ENCODE assay signal across 8 cellular contexts in the genomic region with DNA sequence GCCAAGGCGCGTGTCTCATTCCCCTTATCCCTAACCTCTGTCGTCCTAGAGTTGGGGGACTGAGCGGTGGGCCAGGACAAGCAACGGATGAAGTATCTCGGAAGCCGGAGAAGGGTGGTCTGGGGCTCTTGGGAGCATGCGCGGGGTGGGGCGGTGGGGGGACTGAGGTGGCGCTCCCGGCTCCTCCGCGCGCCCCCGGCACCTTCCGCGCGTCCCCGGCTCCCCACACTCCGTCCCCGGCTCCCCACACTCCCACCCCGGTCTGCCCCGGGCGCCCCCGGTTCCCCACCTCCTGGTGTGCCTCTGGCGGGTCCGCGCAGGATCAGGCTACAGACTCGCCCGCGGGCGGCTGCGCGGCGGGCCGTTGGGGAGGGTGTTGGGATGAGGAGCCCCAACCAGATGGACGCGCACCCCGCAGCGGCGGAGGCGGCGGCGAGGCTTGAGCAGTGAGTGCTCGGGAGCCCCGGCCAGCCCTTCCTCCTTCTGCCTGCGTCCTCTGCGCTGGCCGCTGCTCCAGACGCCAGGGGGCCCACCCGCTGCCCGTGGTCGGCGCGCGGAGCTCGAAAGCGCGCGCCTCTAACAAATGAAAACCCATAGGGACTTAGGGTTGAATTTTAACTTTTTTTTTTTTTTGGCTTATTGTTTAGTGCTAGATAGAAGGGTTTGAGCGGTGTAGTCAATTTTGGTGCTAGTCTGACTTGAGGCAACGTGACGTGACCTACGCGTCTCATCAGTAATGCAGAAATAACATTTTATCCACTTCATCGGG. TPM values are rescaled to one million over a fixed set of nuclear protein-coding genes. Genes with fewer than 3 reads are reported as not detected.
A peak's percentile ranks its signal among the peaks of the same experiment; 100 is the strongest.
DNase-seq lines count a peak whose midpoint lies in the region; ATAC-seq and TF ChIP-seq lines count a peak whose summit lies in the region.

No MANE protein-coding gene starts in this region.

- H3K4me1 Mint-ChIP-seq in mesothelial cell of epicardium = peaks cover 3% of the 10 kb centered on the region
- peaks cover 5% of the 10 kb centered on the region for H3K4me1 Mint-ChIP-seq in activated CD8-positive, alpha-beta memory T cell treated with anti-CD3 and anti-CD28 coated beads, Interleukin-2, amount 10 ng/mL, durations not matched to agents 7 days and 5 days

- peaks cover 7% of the 10 kb centered on the region for H3K9me3 Mint-ChIP-seq in mesothelial cell of epicardium
- no peaks in the 10 kb centered on the region for H3K9me3 Mint-ChIP-seq in activated CD8-positive, alpha-beta memory T cell treated with anti-CD3 and anti-CD28 coated beads, Interleukin-2, amount 10 ng/mL, durations not matched to agents 7 days and 5 days (ENCODE audit: low read depth)

- H3K4me3 ChIP-seq in ectodermal cell (ENCODE audit: insufficient read depth, low read depth, low read length) = peak overlapping the region; percentile 58

- no peaks in the 10 kb centered on the region for H3K9me3 ChIP-seq in ectodermal cell (ENCODE audit: control insufficient read depth, low read length)

- no peaks in the 10 kb centered on the region for H3K36me3 ChIP-seq in ectodermal cell (ENCODE audit: control insufficient read depth, insufficient read depth, low read length)

- H3K27me3 ChIP-seq in ectodermal cell (ENCODE audit: control insufficient read depth, insufficient read depth, low read length, poor library complexity, severe bottlenecking) = peaks cover 18% of the 10 kb centered on the region

- peak; percentile 38 for TF ChIP-seq CTCF in mesothelial cell of epicardium (IDR thresholded peaks at IDR 0.05; ENCODE audit: unreplicated experiment)

- H3K4me3 Mint-ChIP-seq in mesothelial cell of epicardium = peak overlapping the region; percentile 76
- no peak overlapping the region for H3K4me3 Mint-ChIP-seq in activated CD8-positive, alpha-beta memory T cell treated with anti-CD3 and anti-CD28 coated beads, Interleukin-2, amount 10 ng/mL, durations not matched to agents 7 days and 5 days

- CTCF ChIA-PET in activated CD8-positive, alpha-beta memory T cell treated with anti-CD3 and anti-CD28 coated beads, Interleukin-2, amount 10 ng/mL, durations not matched to agents 7 days and 5 days (lab: Charles Lee) = no interaction called here

- peaks cover 47% of the 10 kb centered on the region for H3K27me3 Mint-ChIP-seq in mesothelial cell of epicardium (ENCODE audit: low read depth)
- peaks cover 65% of the 10 kb centered on the region for H3K27me3 Mint-ChIP-seq in activated CD8-positive, alpha-beta memory T cell treated with anti-CD3 and anti-CD28 coated beads, Interleukin-2, amount 10 ng/mL, durations not matched to agents 7 days and 5 days

- H3K36me3 Mint-ChIP-seq in mesothelial cell of epicardium = no peaks in the 10 kb centered on the region
- H3K36me3 Mint-ChIP-seq in activated CD8-positive, alpha-beta memory T cell treated with anti-CD3 and anti-CD28 coated beads, Interleukin-2, amount 10 ng/mL, durations not matched to agents 7 days and 5 days = peaks cover 3% of the 10 kb centered on the region

- no peak for ATAC-seq in activated CD8-positive, alpha-beta memory T cell treated with anti-CD3 and anti-CD28 coated beads, Interleukin-2, amount 10 ng/mL, durations not matched to agents 7 days and 5 days
- ATAC-seq in GM21360 (IDR thresholded peaks at IDR 0.05; ENCODE audit: unreplicated experiment) = no peak

- no peaks in the 10 kb centered on the region for H3K4me1 ChIP-seq in ectodermal cell (ENCODE audit: control insufficient read depth, insufficient read depth, low read length)

- no peak overlapping the region for H3K27ac ChIP-seq in ectodermal cell (ENCODE audit: insufficient read depth, low read depth, low read length, poor library complexity, severe bottlenecking)

- peak; percentile 51 for DNase-seq in DMS53 (lab: John Stamatoyannopoulos, UW)
- DNase-seq in DMS53 treated with DMSO at 0.1 percent for 48 hours (lab: John Stamatoyannopoulos, UW; ENCODE audit: unreplicated experiment) = no peak
- peak; percentile 27 for DNase-seq in NCI-H526 treated with DMSO at 0.1 percent for 48 hours (lab: John Stamatoyannopoulos, UW)
- peak; percentile 54 to 75 for DNase-seq in mesothelial cell of epicardium (ENCODE audit: low spot score in 2 of 2, unreplicated experiment in 2 of 2)
- DNase-seq in activated CD8-positive, alpha-beta memory T cell treated with anti-CD3 and anti-CD28 coated beads, Interleukin-2, amount 10 ng/mL, durations not matched to agents 7 days and 5 days = no peak
- DNase-seq in HPDE6-E6E7 (ENCODE audit: extremely low spot score) = no peak

- WGBS in ectodermal cell, 2 experiments = 2% methylated on average over 66 to 67 of the region's 67 CpGs

- H3K27ac Mint-ChIP-seq in mesothelial cell of epicardium = no peak overlapping the region
- no peak overlapping the region for H3K27ac Mint-ChIP-seq in activated CD8-positive, alpha-beta memory T cell treated with anti-CD3 and anti-CD28 coated beads, Interleukin-2, amount 10 ng/mL, durations not matched to agents 7 days and 5 days

RNA-seq across cellular contexts. Expression of gene CRYM, which starts 5.6 kb away (rescaled TPM):
- 1.3 TPM for polyA plus RNA-seq in ectodermal cell (2013, experiment 1 of 4)
- 1.2 TPM for polyA plus RNA-seq in ectodermal cell (2013, experiment 2 of 4)
- polyA plus RNA-seq in ectodermal cell (2013, experiment 3 of 4) = 1.9 TPM
- 1.2 TPM for polyA plus RNA-seq in ectodermal cell (2013, experiment 4 of 4)
- total RNA-seq in mesothelial cell of epicardium = 2.7 to 4.6 TPM (median 4.1 TPM) in 3 replicates
- not detected for total RNA-seq in activated CD8-positive, alpha-beta memory T cell treated with anti-CD3 and anti-CD28 coated beads, Interleukin-2, amount 10 ng/mL, durations not matched to agents 7 days and 5 days

RNA-seq across cellular contexts. Expression of gene ANKS4B, which starts 50.2 kb away (rescaled TPM):
- polyA plus RNA-seq in ectodermal cell (2013, experiment 1 of 4) = not detected
- polyA plus RNA-seq in ectodermal cell (2013, experiment 2 of 4) = not detected
- polyA plus RNA-seq in ectodermal cell (2013, experiment 3 of 4) = 0.05 TPM
- not detected for polyA plus RNA-seq in ectodermal cell (2013, experiment 4 of 4)
- not detected in 3 replicates for total RNA-seq in mesothelial cell of epicardium
- not detected for total RNA-seq in activated CD8-positive, alpha-beta memory T cell treated with anti-CD3 and anti-CD28 coated beads, Interleukin-2, amount 10 ng/mL, durations not matched to agents 7 days and 5 days

Comparison
In these comparisons a context has a peak if more than half of its experiments do, and no peak if none do; other contexts are left out.
1. DNase-seq: peak in DMS53 (single experiment), NCI-H526 treated with DMSO at 0.1 percent for 48 hours (single experiment) and mesothelial cell of epicardium (2 of 2); none in DMS53 treated with DMSO at 0.1 percent for 48 hours (single experiment), activated CD8-positive, alpha-beta memory T cell treated with anti-CD3 and anti-CD28 coated beads, Interleukin-2, amount 10 ng/mL, durations not matched to agents 7 days and 5 days (single experiment) and HPDE6-E6E7 (single experiment).